8 cellular contexts compared by ENCODE assay signal in genomic region chr1:6148497-6149241, GRCh38. TPM values are rescaled to one million over a fixed set of nuclear protein-coding genes. Genes with fewer than 3 reads are reported as not detected.
DNase-seq lines count a peak whose midpoint lies in the region; ATAC-seq lines count a peak whose summit lies in the region.

No MANE protein-coding gene starts in this region.

- H3K4me1 ChIP-seq in skeletal muscle satellite cell (ENCODE audit: control insufficient read depth, insufficient read depth, low read length): no peaks in the 10 kb centered on the region

- H3K4me1 Mint-ChIP-seq in activated T-cell treated with anti-CD3 and anti-CD28 coated beads, Interleukin-2, amount 50 U/mL, for 72 hours (ENCODE audit: low read depth): peaks cover 8% of the 10 kb centered on the region

- no peaks in the 10 kb centered on the region for H3K36me3 Mint-ChIP-seq in activated T-cell treated with anti-CD3 and anti-CD28 coated beads, Interleukin-2, amount 50 U/mL, for 72 hours (ENCODE audit: insufficient read depth in 2 of 2)

- peak; percentile 89 for ATAC-seq in activated T-cell treated with anti-CD3 and anti-CD28 coated beads, Interleukin-2, amount 50 U/mL, for 72 hours (replicated peaks in 1 of 2)
- no peak for ATAC-seq in HG02759 (IDR thresholded peaks at IDR 0.05; ENCODE audit: unreplicated experiment)
- no peak for ATAC-seq in GM18498 (IDR thresholded peaks at IDR 0.05; ENCODE audit: unreplicated experiment)

- H3K27ac Mint-ChIP-seq in activated T-cell treated with anti-CD3 and anti-CD28 coated beads, Interleukin-2, amount 50 U/mL, for 72 hours: no peak overlapping the region

- peak overlapping the region; percentile 33 for H3K4me2 ChIP-seq in skeletal muscle satellite cell (ENCODE audit: low read length)

- peak overlapping the region; percentile 68 for H3K4me3 Mint-ChIP-seq in activated T-cell treated with anti-CD3 and anti-CD28 coated beads, Interleukin-2, amount 50 U/mL, for 72 hours

- no peaks in the 10 kb centered on the region for H3K9me3 Mint-ChIP-seq in activated T-cell treated with anti-CD3 and anti-CD28 coated beads, Interleukin-2, amount 50 U/mL, for 72 hours

- H3K27me3 Mint-ChIP-seq in activated T-cell treated with anti-CD3 and anti-CD28 coated beads, Interleukin-2, amount 50 U/mL, for 72 hours (ENCODE audit: low read depth): peaks cover 7% of the 10 kb centered on the region

- H3K27me3 ChIP-seq in skeletal muscle satellite cell (ENCODE audit: control insufficient read depth, insufficient read depth, low read length): peaks cover 55% of the 10 kb centered on the region

- no peak overlapping the region for H3K9ac ChIP-seq in skeletal muscle satellite cell (ENCODE audit: low read depth, low read length)

- H3K4me3 ChIP-seq in skeletal muscle satellite cell (ENCODE audit: low read length): no peak overlapping the region

- no peaks in the 10 kb centered on the region for H3K36me3 ChIP-seq in skeletal muscle satellite cell (ENCODE audit: insufficient read depth, low read length)

- DNase-seq in Daoy (ENCODE audit: low read depth): peak; percentile 82
- peak; percentile 36 for DNase-seq in NCI-H460 (ENCODE audit: extremely low read depth, low read depth)
- peak; percentile 67 to 71 for DNase-seq in activated T-cell treated with anti-CD3 and anti-CD28 coated beads, Interleukin-2, amount 50 U/mL, for 72 hours
- DNase-seq in germinal center (ENCODE audit: low spot score): peak; percentile 85
- DNase-seq in NCI-H510A (lab: John Stamatoyannopoulos, UW): no peak

- no peaks in the 10 kb centered on the region for H3K9me3 ChIP-seq in skeletal muscle satellite cell (replicated peaks; ENCODE audit: low read length)

RNA-seq across cellular contexts. Expression of gene CHD5, which starts 31.5 kb away (rescaled TPM):
- 0.27 and 0.29 TPM in 2 replicates for total RNA-seq in Daoy (2014; rRNA removed; shearing (Covaris generic))
- total RNA-seq in NCI-H460 (2014; rRNA removed; shearing (Covaris generic)): 0.30 TPM in 1 of 2 replicates, not detected in the other
- 0.61 and 0.69 TPM in 2 replicates for polyA plus RNA-seq in NCI-H460 (2014; cell fraction: nucleus; rRNA removed)
- total RNA-seq in activated T-cell treated with anti-CD3 and anti-CD28 coated beads, Interleukin-2, amount 50 U/mL, for 72 hours: under 1 TPM; 0.16 to 0.31 TPM
- 0.87 TPM in 1 of 2 replicates, not detected in the other for total RNA-seq in skeletal muscle satellite cell (2012; rRNA removed)

RNA-seq across cellular contexts. Expression of gene RPL22, which starts 50.7 kb away (rescaled TPM):
- total RNA-seq in Daoy (2014; rRNA removed; shearing (Covaris generic)): 158 and 240 TPM in 2 replicates
- total RNA-seq in NCI-H460 (2014; rRNA removed; shearing (Covaris generic)): 298 and 299 TPM in 2 replicates
- 133 and 159 TPM in 2 replicates for polyA plus RNA-seq in NCI-H460 (2014; cell fraction: nucleus; rRNA removed)
- 100 to 1,000 TPM; 507 to 537 TPM for total RNA-seq in activated T-cell treated with anti-CD3 and anti-CD28 coated beads, Interleukin-2, amount 50 U/mL, for 72 hours
- total RNA-seq in skeletal muscle satellite cell (2012; rRNA removed): 82.4 and 105 TPM in 2 replicates

RNA-seq across cellular contexts. Expression of gene RNF207, which starts 57.2 kb away (rescaled TPM):
- total RNA-seq in Daoy (2014; rRNA removed; shearing (Covaris generic)): 6.2 and 11.7 TPM in 2 replicates
- 12.4 and 12.9 TPM in 2 replicates for total RNA-seq in NCI-H460 (2014; rRNA removed; shearing (Covaris generic))
- polyA plus RNA-seq in NCI-H460 (2014; cell fraction: nucleus; rRNA removed): 137 and 152 TPM in 2 replicates
- total RNA-seq in activated T-cell treated with anti-CD3 and anti-CD28 coated beads, Interleukin-2, amount 50 U/mL, for 72 hours: 10 to 100 TPM in 1 of 2 donors, 1 to 10 TPM in 1; 9.5 to 14.9 TPM
- 31.5 and 60.1 TPM in 2 replicates for total RNA-seq in skeletal muscle satellite cell (2012; rRNA removed)

Comparison
In these comparisons a context has a peak if more than half of its experiments do, and no peak if none do; other contexts are left out.
1. ATAC-seq: peak in activated T-cell treated with anti-CD3 and anti-CD28 coated beads, Interleukin-2, amount 50 U/mL, for 72 hours (2 of 2); none in HG02759 (single experiment) and GM18498 (single experiment).